20 cellular contexts compared by ENCODE assay signal in the genomic region with DNA sequence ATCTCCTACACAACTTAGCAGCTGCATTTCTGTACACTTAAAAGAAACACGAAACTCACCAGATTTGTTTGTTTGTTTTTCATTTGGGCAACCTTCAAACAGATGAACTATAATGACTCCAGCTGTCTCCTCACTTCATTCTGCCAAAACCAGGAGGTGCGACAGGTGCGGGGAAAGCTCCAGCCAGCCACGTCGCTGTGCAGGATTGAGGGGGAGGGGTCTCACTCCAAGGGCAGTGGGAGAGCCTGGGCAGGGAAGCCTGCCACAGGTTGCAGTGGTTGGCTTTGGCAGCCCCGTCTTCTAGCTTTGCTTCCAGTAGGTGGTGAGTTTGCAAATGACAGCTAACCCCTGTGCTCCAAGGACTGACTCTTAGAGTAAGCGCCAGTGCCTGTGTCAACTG.
DNase-seq lines count a peak whose midpoint lies in the region; ATAC-seq and TF ChIP-seq lines count a peak whose summit lies in the region.
"Had no signal": no experiment of that assay in that cellular context is flagged by ENCODE, and none has a peak within 500 bp of the region (broad histone marks: within the 10 kb centered on the region; RNA-seq: fewer than 3 reads in every experiment).

No MANE protein-coding gene starts in this region.

- no peaks in the 10 kb centered on the region for H4K20me1 ChIP-seq in neural progenitor cell (ENCODE audit: low read depth)

- ATAC-seq in left lung, result no peak
- ATAC-seq in CD4-positive, alpha-beta T cell (ENCODE audit: poor library complexity), result no peak
- ATAC-seq: GM12878, left colon, SK-N-SH treated with all-trans-retinoic acid at 6 μM for 48 hours, upper lobe of right lung had no signal

- H3K4me1 ChIP-seq in neural progenitor cell, result peaks cover 17% of the 10 kb centered on the region
- no peaks in the 10 kb centered on the region for H3K4me1 ChIP-seq in left lung
- H3K4me1 ChIP-seq: breast epithelium, right atrium auricular region, upper lobe of right lung had no signal

- intact Hi-C loops in left lung (cut with DNase I), result no loop called here
- intact Hi-C loops in CD4-positive, alpha-beta T cell (cut with DNase I, micrococcal nuclease), result no loop called here

- DNase-seq in H7 (peak; percentile 49), NCI-H2171 (lab: John Stamatoyannopoulos, UW) (peak; percentile 67), ecto neural progenitor cell (ENCODE audit: low spot score) (peak; percentile 66), neural progenitor cell (ENCODE audit: low spot score) (peak; percentile 64), left lung (no peak), Ammon's horn (ENCODE audit: low spot score) (no peak)
- DNase-seq in activated CD4-positive, CD25-positive, alpha-beta regulatory T cell treated with anti-CD3 and anti-CD28 coated beads, Interleukin-2, amount 50 U/mL, for 72 hours, result no peak
- DNase-seq in CD4-positive, alpha-beta T cell, result no peak
- DNase-seq: activated naive CD4-positive, alpha-beta T cell treated with anti-CD3 and anti-CD28 coated beads, Interleukin-2, amount 10 ng/mL, durations not matched to agents 7 days and 5 days; gastrocnemius medialis; left colon; NCI-H1092; stimulated activated CD4-positive, alpha-beta T cell treated with anti-CD3 and anti-CD28 coated beads, Interleukin-4, amount 100 ng/mL, for 24 hours; upper lobe of right lung had no signal

- peak overlapping the region; percentile 68 for H3K4me3 Mint-ChIP-seq in neural progenitor cell
- no peak overlapping the region for H3K4me3 Mint-ChIP-seq in CD4-positive, alpha-beta T cell
- H3K4me3 Mint-ChIP-seq: activated naive CD4-positive, alpha-beta T cell treated with anti-CD3 and anti-CD28 coated beads, Interleukin-2, amount 10 ng/mL, durations not matched to agents 7 days and 5 days; B cell had no signal

- no peaks in the 10 kb centered on the region for H3K9me3 Mint-ChIP-seq in neural progenitor cell
- no peaks in the 10 kb centered on the region for H3K9me3 Mint-ChIP-seq in CD4-positive, alpha-beta T cell
- H3K9me3 Mint-ChIP-seq: activated naive CD4-positive, alpha-beta T cell treated with anti-CD3 and anti-CD28 coated beads, Interleukin-2, amount 10 ng/mL, durations not matched to agents 7 days and 5 days had no signal

- peaks cover 6% of the 10 kb centered on the region for H3F3A ChIP-seq in neural progenitor cell (ENCODE audit: low read depth)

- no peak overlapping the region for H3K9ac ChIP-seq in neural progenitor cell

- H3K27me3 Mint-ChIP-seq in neural progenitor cell (ENCODE audit: insufficient read depth, low read depth), result peaks cover 7% of the 10 kb centered on the region
- H3K27me3 Mint-ChIP-seq in CD4-positive, alpha-beta T cell, result peaks cover 56% of the 10 kb centered on the region

- TF ChIP-seq CTCF in neural progenitor cell (IDR thresholded peaks at IDR 0.05) (no peak), left lung (IDR thresholded peaks at IDR 0.05) (no peak)
- TF ChIP-seq CTCF in CD4-positive, alpha-beta T cell (IDR thresholded peaks at IDR 0.05), result no peak

- H2AFZ ChIP-seq in neural progenitor cell (replicated peaks), result no peak overlapping the region

- H3K9me3 ChIP-seq in neural progenitor cell (ENCODE audit: low read depth) (no peaks in the 10 kb centered on the region), left lung (no peaks in the 10 kb centered on the region)
- no peaks in the 10 kb centered on the region for H3K9me3 ChIP-seq in CD4-positive, alpha-beta T cell (ENCODE audit: control insufficient read depth, low read length)
- H3K9me3 ChIP-seq: breast epithelium, gastrocnemius medialis, right atrium auricular region, upper lobe of right lung had no signal

- H3K27ac ChIP-seq in neural progenitor cell, result no peak overlapping the region
- H3K27ac ChIP-seq in left lung, result no peak overlapping the region
- H3K27ac ChIP-seq in CD4-positive, alpha-beta T cell (ENCODE audit: low read depth, low read length), result no peak overlapping the region
- H3K27ac ChIP-seq: breast epithelium, gastrocnemius medialis, right atrium auricular region, upper lobe of right lung, VCaP had no signal

- H3K4me1 Mint-ChIP-seq in neural progenitor cell, result peaks cover 24% of the 10 kb centered on the region
- H3K4me1 Mint-ChIP-seq in CD4-positive, alpha-beta T cell (ENCODE audit: low read depth), result no peaks in the 10 kb centered on the region
- H3K4me1 Mint-ChIP-seq: activated naive CD4-positive, alpha-beta T cell treated with anti-CD3 and anti-CD28 coated beads, Interleukin-2, amount 10 ng/mL, durations not matched to agents 7 days and 5 days had no signal

- no peaks in the 10 kb centered on the region for H3K27me3 ChIP-seq in H7 (ENCODE audit: control insufficient read depth, insufficient read depth, low read length)
- no peaks in the 10 kb centered on the region for H3K27me3 ChIP-seq in neural progenitor cell
- H3K27me3 ChIP-seq in left lung, result peaks cover 0 to 4% of the 10 kb centered on the region in 2 donors
- peaks cover 29% of the 10 kb centered on the region for H3K27me3 ChIP-seq in CD4-positive, alpha-beta T cell (ENCODE audit: control insufficient read depth, insufficient read depth, low read length)
- H3K27me3 ChIP-seq: breast epithelium, gastrocnemius medialis, right atrium auricular region had no signal

- H3K36me3 Mint-ChIP-seq in neural progenitor cell, result no peaks in the 10 kb centered on the region
- no peaks in the 10 kb centered on the region for H3K36me3 Mint-ChIP-seq in CD4-positive, alpha-beta T cell (ENCODE audit: low read depth)
- H3K36me3 Mint-ChIP-seq: activated naive CD4-positive, alpha-beta T cell treated with anti-CD3 and anti-CD28 coated beads, Interleukin-2, amount 10 ng/mL, durations not matched to agents 7 days and 5 days had no signal

- H3K79me2 ChIP-seq in neural progenitor cell (ENCODE audit: low read depth), result no peaks in the 10 kb centered on the region

- POLR2A ChIA-PET in CD4-positive, alpha-beta T cell (lab: Charles Lee), result no interaction called here

- H3K27ac Mint-ChIP-seq in neural progenitor cell, result peak overlapping the region; percentile 5
- no peak overlapping the region for H3K27ac Mint-ChIP-seq in CD4-positive, alpha-beta T cell
- H3K27ac Mint-ChIP-seq: activated naive CD4-positive, alpha-beta T cell treated with anti-CD3 and anti-CD28 coated beads, Interleukin-2, amount 10 ng/mL, durations not matched to agents 7 days and 5 days; B cell had no signal

- H3K4me2 ChIP-seq in neural progenitor cell, result peak overlapping the region; percentile 77

- CTCF ChIA-PET in CD4-positive, alpha-beta T cell (lab: Charles Lee), result no interaction called here

- H3K36me3 ChIP-seq in H7 (replicated peaks; ENCODE audit: control insufficient read depth, insufficient read depth, low read length) (no peaks in the 10 kb centered on the region), neural progenitor cell (no peaks in the 10 kb centered on the region), left lung (no peaks in the 10 kb centered on the region)
- H3K36me3 ChIP-seq: breast epithelium, gastrocnemius medialis, right atrium auricular region, upper lobe of right lung had no signal

- H3K4me3 ChIP-seq in H7 (ENCODE audit: insufficient read depth, low read depth, low read length) (no peak overlapping the region), neural progenitor cell (no peak overlapping the region), left lung (no peak overlapping the region)
- H3K4me3 ChIP-seq: breast epithelium, gastrocnemius medialis, GM12878, right atrium auricular region, upper lobe of right lung had no signal

Comparison
In these comparisons a context has a peak if more than half of its experiments do, and no peak if none do; other contexts are left out.
1. DNase-seq: peak in H7 (single experiment), NCI-H2171 (single experiment), ecto neural progenitor cell (single experiment) and neural progenitor cell (single experiment); none in left lung (0 of 2), activated CD4-positive, CD25-positive, alpha-beta regulatory T cell treated with anti-CD3 and anti-CD28 coated beads, Interleukin-2, amount 50 U/mL, for 72 hours (single experiment), CD4-positive, alpha-beta T cell (0 of 10) and Ammon's horn (single experiment).